Comparison of ENCODE assay signal across 8 cellular contexts in genomic region chr12:26122681-26123481, GRCh38. TPM values are rescaled to one million over a fixed set of nuclear protein-coding genes. Genes with fewer than 3 reads are reported as not detected.
DNase-seq lines count a peak whose midpoint lies in the region; ATAC-seq and TF ChIP-seq lines count a peak whose summit lies in the region.

No MANE protein-coding gene starts in this region.

- 1% methylated on average over 69 of the region's 69 CpGs for WGBS in ectodermal cell, 2 experiments

- peak; percentile 20 to 21 for DNase-seq in activated CD4-positive, alpha-beta T cell treated with anti-CD3 and anti-CD28 coated beads for 4 hours
- DNase-seq in activated CD4-positive, alpha-beta T cell treated with anti-CD3 and anti-CD28 coated beads for 1 hour = no peak
- peak; percentile 33 for DNase-seq in WERI-Rb-1
- peak; percentile 59 for DNase-seq in lower lobe of right lung
- DNase-seq in stimulated activated naive CD8-positive, alpha-beta T cell treated with anti-CD3 and anti-CD28 coated beads, Interleukin-15, Interleukin-2, amounts not matched to agents 100 U/mL and 50 U/mL, for 24 hours = peak; percentile 27
- no peak for DNase-seq in stimulated activated naive CD4-positive, alpha-beta T cell treated with Interleukin-2 at 50 U/mL for 16 hours (lab: John Stamatoyannopoulos, UW)

- H3K4me3 ChIP-seq in HUES6 (ENCODE audit: low read depth, low read length) (peak overlapping the region; percentile 69), WERI-Rb-1 (ENCODE audit: low read depth, low read length) (peak overlapping the region; percentile 22), ectodermal cell (ENCODE audit: insufficient read depth, low read depth, low read length) (peak overlapping the region; percentile 29), lower lobe of right lung (peak overlapping the region; percentile 62)

- no peak overlapping the region for H3K9ac ChIP-seq in HUES6 (ENCODE audit: low read length)

- ATAC-seq in lower lobe of right lung = peak; percentile 4 to 16
- peak; percentile 12 for ATAC-seq in stimulated activated naive CD8-positive, alpha-beta T cell treated with anti-CD3 and anti-CD28 coated beads, Interleukin-15, Interleukin-2, amounts not matched to agents 100 U/mL and 50 U/mL, for 24 hours

- H3K27me3 ChIP-seq in HUES6 (ENCODE audit: control insufficient read depth, insufficient read depth, low read length) (peaks cover 86% of the 10 kb centered on the region), WERI-Rb-1 (ENCODE audit: insufficient read depth, low read depth, severe bottlenecking) (peaks cover 65% of the 10 kb centered on the region), ectodermal cell (ENCODE audit: control insufficient read depth, insufficient read depth, low read length, poor library complexity, severe bottlenecking) (peaks cover 85% of the 10 kb centered on the region), lower lobe of right lung (ENCODE audit: low read depth) (peaks cover 61% of the 10 kb centered on the region)

- H3K27ac ChIP-seq in HUES6 (ENCODE audit: low read depth, low read length) (no peak overlapping the region), WERI-Rb-1 (no peak overlapping the region), ectodermal cell (ENCODE audit: insufficient read depth, low read depth, low read length, poor library complexity, severe bottlenecking) (no peak overlapping the region), lower lobe of right lung (peak overlapping the region; percentile 79)

- H3K36me3 ChIP-seq in HUES6 (ENCODE audit: control insufficient read depth, insufficient read depth, low read length) (no peaks in the 10 kb centered on the region), WERI-Rb-1 (no peaks in the 10 kb centered on the region), ectodermal cell (ENCODE audit: control insufficient read depth, insufficient read depth, low read length) (no peaks in the 10 kb centered on the region), lower lobe of right lung (no peaks in the 10 kb centered on the region)

- intact Hi-C loops in lower lobe of right lung (cut with DNase I) = no loop called here

- H3K9me3 ChIP-seq in HUES6 (ENCODE audit: control insufficient read depth, insufficient read depth, low read depth, low read length) (no peaks in the 10 kb centered on the region), WERI-Rb-1 (ENCODE audit: severe bottlenecking) (no peaks in the 10 kb centered on the region), ectodermal cell (ENCODE audit: control insufficient read depth, low read length) (no peaks in the 10 kb centered on the region), lower lobe of right lung (no peaks in the 10 kb centered on the region)

- TF ChIP-seq CTCF in WERI-Rb-1 (IDR thresholded peaks at IDR 0.05; ENCODE audit: low read depth, low read length) (0 out of 2 replicates have a peak, but pooled peaks have one; percentile 28), lower lobe of right lung (IDR thresholded peaks at IDR 0.05) (no peak)

- H3K4me1 ChIP-seq in HUES6 (ENCODE audit: control insufficient read depth, insufficient read depth, low read length) = peaks cover 19% of the 10 kb centered on the region
- H3K4me1 ChIP-seq in ectodermal cell (ENCODE audit: control insufficient read depth, insufficient read depth, low read length) = peaks cover 26% of the 10 kb centered on the region
- peaks cover 60% of the 10 kb centered on the region for H3K4me1 ChIP-seq in lower lobe of right lung

RNA-seq across cellular contexts. Expression of gene BHLHE41, which starts 2.0 kb away (rescaled TPM):
- not detected for polyA plus RNA-seq in ectodermal cell (2013, experiment 1 of 4)
- polyA plus RNA-seq in ectodermal cell (2013, experiment 2 of 4) = not detected
- not detected for polyA plus RNA-seq in ectodermal cell (2013, experiment 3 of 4)
- polyA plus RNA-seq in ectodermal cell (2013, experiment 4 of 4) = not detected
- 125 TPM for total RNA-seq in lower lobe of right lung

Comparison
In these comparisons a context has a peak if more than half of its experiments do, and no peak if none do; other contexts are left out.
1. DNase-seq: peak in activated CD4-positive, alpha-beta T cell treated with anti-CD3 and anti-CD28 coated beads for 4 hours (2 of 2), WERI-Rb-1 (single experiment), lower lobe of right lung (single experiment) and stimulated activated naive CD8-positive, alpha-beta T cell treated with anti-CD3 and anti-CD28 coated beads, Interleukin-15, Interleukin-2, amounts not matched to agents 100 U/mL and 50 U/mL, for 24 hours (single experiment); none in activated CD4-positive, alpha-beta T cell treated with anti-CD3 and anti-CD28 coated beads for 1 hour (single experiment) and stimulated activated naive CD4-positive, alpha-beta T cell treated with Interleukin-2 at 50 U/mL for 16 hours (single experiment).
2. Peak in every context shown above with its lines, with median percentiles within 50 percentile points of each other: H3K4me3 ChIP-seq.